In the genomic region with DNA sequence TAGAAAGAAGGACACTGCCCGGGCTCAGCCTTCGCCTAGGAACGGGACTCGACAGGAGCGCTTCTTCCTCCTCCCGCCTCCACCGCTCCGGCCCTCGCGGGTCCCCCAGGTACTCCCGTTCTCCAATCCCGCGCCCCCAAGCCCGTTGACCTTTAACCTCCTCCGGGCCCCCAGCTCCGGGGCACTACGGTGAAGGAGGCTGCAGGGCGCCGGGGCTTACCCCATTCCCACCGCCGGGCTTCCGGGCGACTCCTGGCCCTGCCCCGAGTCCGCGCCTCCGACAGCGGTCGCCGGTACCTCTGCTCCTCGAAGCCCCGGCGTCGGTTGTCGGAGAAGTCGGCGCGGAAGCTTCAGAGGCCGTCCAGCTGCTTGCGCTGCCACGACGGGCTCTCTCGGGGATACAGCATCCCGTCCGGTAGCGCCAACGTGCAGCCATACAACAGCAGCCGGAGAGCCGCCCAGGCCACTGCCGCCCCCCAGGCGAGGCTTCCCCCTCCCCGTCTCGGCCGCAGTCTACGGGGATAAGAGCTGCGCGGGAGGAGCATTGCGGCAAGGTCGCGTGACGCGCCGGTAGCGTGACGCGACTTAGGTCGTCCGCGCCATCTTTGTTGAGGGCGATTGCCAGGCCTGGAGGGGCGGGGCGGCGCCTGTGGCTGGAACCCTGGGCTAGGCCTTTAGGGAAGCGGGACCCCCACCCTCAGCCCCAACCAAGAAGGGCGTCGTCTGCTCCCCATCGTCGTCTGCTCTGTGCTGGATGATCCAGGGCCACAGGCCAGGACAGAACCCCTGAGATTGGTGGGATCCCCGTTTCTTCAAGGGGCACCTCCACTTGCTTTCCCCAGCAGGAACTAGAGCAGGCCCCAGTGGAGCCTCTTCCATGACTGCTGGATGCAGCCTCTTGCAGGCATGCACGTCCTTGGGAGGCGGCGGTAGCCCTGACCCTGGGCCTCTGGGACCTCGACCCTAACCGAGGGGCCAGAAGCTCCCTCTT, we compare ENCODE assay signal across 8 cellular contexts. TPM values are rescaled to one million over a fixed set of nuclear protein-coding genes. Genes with fewer than 3 reads are reported as not detected.
A peak's percentile ranks its signal among the peaks of the same experiment; 100 is the strongest.
DNase-seq lines count a peak whose midpoint lies in the region; ATAC-seq and TF ChIP-seq lines count a peak whose summit lies in the region.

No MANE protein-coding gene starts in this region.

- H3K27ac ChIP-seq in WERI-Rb-1 (peak overlapping the region; percentile 81), breast epithelium (peak overlapping the region; percentile 64 to 81)

- H3K4me1 ChIP-seq in breast epithelium (no peaks in the 10 kb centered on the region), skeletal muscle satellite cell (ENCODE audit: control insufficient read depth, insufficient read depth, low read length) (peaks cover 12% of the 10 kb centered on the region)

- H3K9me3 ChIP-seq in WERI-Rb-1 (ENCODE audit: severe bottlenecking) (no peaks in the 10 kb centered on the region), breast epithelium (no peaks in the 10 kb centered on the region), iPS-18c (ENCODE audit: control insufficient read depth, insufficient read depth, low read length) (no peaks in the 10 kb centered on the region), skeletal muscle satellite cell (replicated peaks; ENCODE audit: low read length) (no peaks in the 10 kb centered on the region)

- TF ChIP-seq POLR2A in breast epithelium (IDR thresholded peaks at IDR 0.05): peak; percentile 19

- peak overlapping the region; percentile 85 for H3K9ac ChIP-seq in skeletal muscle satellite cell (ENCODE audit: low read depth, low read length)

- DNase-seq in GM12865 (ENCODE audit: low read depth): peak; percentile 92
- DNase-seq in NCI-H2171 treated with DMSO at 0.1 percent for 48 hours (lab: John Stamatoyannopoulos, UW): peak; percentile 83
- DNase-seq in WERI-Rb-1: peak; percentile 91
- DNase-seq in breast epithelium (ENCODE audit: low spot score in 2 of 2): peak; percentile 63

- H3K4me2 ChIP-seq in skeletal muscle satellite cell (ENCODE audit: low read length): peak overlapping the region; percentile 93

- H3K4me3 ChIP-seq in GM12865 (ENCODE audit: low read depth, low read length): peak overlapping the region; percentile 95
- peak overlapping the region; percentile 81 for H3K4me3 ChIP-seq in WERI-Rb-1 (ENCODE audit: low read depth, low read length)
- H3K4me3 ChIP-seq in breast epithelium: peak overlapping the region; percentile 69 to 89 (median 85)
- H3K4me3 ChIP-seq in iPS-18c (ENCODE audit: insufficient read depth, low read depth, low read length): peak overlapping the region; percentile 96
- peak overlapping the region; percentile 96 for H3K4me3 ChIP-seq in skeletal muscle satellite cell (ENCODE audit: low read length)

- H3K27me3 ChIP-seq in WERI-Rb-1 (ENCODE audit: insufficient read depth, low read depth, severe bottlenecking) (no peaks in the 10 kb centered on the region), breast epithelium (no peaks in the 10 kb centered on the region), skeletal muscle satellite cell (ENCODE audit: control insufficient read depth, insufficient read depth, low read length) (no peaks in the 10 kb centered on the region)

- peaks cover 27% of the 10 kb centered on the region for H3K36me3 ChIP-seq in WERI-Rb-1
- H3K36me3 ChIP-seq in breast epithelium: no peaks in the 10 kb centered on the region
- H3K36me3 ChIP-seq in skeletal muscle satellite cell (ENCODE audit: insufficient read depth, low read length): peaks cover 16% of the 10 kb centered on the region

- peak; percentile 62 for ATAC-seq in HG02884 (IDR thresholded peaks at IDR 0.05; ENCODE audit: unreplicated experiment)
- no peak for ATAC-seq in GM18858 (IDR thresholded peaks at IDR 0.05; ENCODE audit: unreplicated experiment)

- intact Hi-C loops in breast epithelium (cut with DNase I; ENCODE audit: low total_unique reads): no loop called here

- TF ChIP-seq CTCF in GM12865 (IDR thresholded peaks at IDR 0.05; ENCODE audit: insufficient read depth, low read depth, low read length, missing control alignments) (no peak), WERI-Rb-1 (IDR thresholded peaks at IDR 0.05; ENCODE audit: low read depth, low read length) (no peak), breast epithelium (IDR thresholded peaks at IDR 0.05) (no peak)

RNA-seq across cellular contexts. Expression of gene RGL4, which starts 26.3 kb away (rescaled TPM):
- 1 to 10 TPM in 1 of 3 donors, not detected in 2; 2.0 TPM for total RNA-seq in breast epithelium
- total RNA-seq in skeletal muscle satellite cell (2012; rRNA removed): not detected in 2 replicates

RNA-seq across cellular contexts. Expression of gene ZNF70, which starts 33.8 kb away (rescaled TPM):
- total RNA-seq in breast epithelium: 1 to 10 TPM; 3.2 to 4.6 (median 4.1) TPM
- 3.5 and 3.9 TPM in 2 replicates for total RNA-seq in skeletal muscle satellite cell (2012; rRNA removed)

RNA-seq across cellular contexts. Expression of gene VPREB3, which starts 37.1 kb away (rescaled TPM):
- not detected for total RNA-seq in breast epithelium
- not detected in 2 replicates for total RNA-seq in skeletal muscle satellite cell (2012; rRNA removed)

RNA-seq across cellular contexts. Expression of gene C22orf15, which starts 45.7 kb away (rescaled TPM):
- total RNA-seq in breast epithelium: not detected
- total RNA-seq in skeletal muscle satellite cell (2012; rRNA removed): 0.25 TPM in 1 of 2 replicates, not detected in the other

RNA-seq across cellular contexts. Expression of gene CHCHD10, which starts 50.7 kb away (rescaled TPM):
- total RNA-seq in breast epithelium: 10 to 100 TPM in 2 of 3 donors, 1 to 10 TPM in 1; 5.6 to 22.8 (median 21.4) TPM
- 7.6 and 17.2 TPM in 2 replicates for total RNA-seq in skeletal muscle satellite cell (2012; rRNA removed)
